In genomic region chr1:201026746-201027145, GRCh38 we compare ENCODE assay signal across 13 cellular contexts. TPM values are rescaled to one million over a fixed set of nuclear protein-coding genes. Genes with fewer than 3 reads are reported as not detected.
DNase-seq lines count a peak whose midpoint lies in the region; ATAC-seq, FAIRE-seq and TF ChIP-seq lines count a peak whose summit lies in the region.
"Had no signal": no experiment of that assay in that cellular context is flagged by ENCODE, and none has a peak within 500 bp of the region (broad histone marks: within the 10 kb centered on the region; RNA-seq: fewer than 3 reads in every experiment).

No MANE protein-coding gene starts in this region.

- peak; percentile 94 for DNase-seq in SKM-1 treated with dmso at 0.1 percent for 144 hours (lab: John Stamatoyannopoulos, UW; ENCODE audit: unreplicated experiment)
- DNase-seq in kidney, result peak; percentile 29
- no peak for DNase-seq in DMS153 treated with DMSO at 0.1 percent for 48 hours (lab: John Stamatoyannopoulos, UW; ENCODE audit: unreplicated experiment)
- DNase-seq in foreskin keratinocyte, result no peak
- DNase-seq in stimulated activated CD4-positive, alpha-beta T cell treated with anti-CD3 and anti-CD28 coated beads, Interleukin-15, amount 100 ng/mL, for 24 hours, result no peak
- no peak for DNase-seq in AG08395 (ENCODE audit: low spot score)
- DNase-seq: COR-L47, esophagus squamous epithelium, NCI-H1417, small intestine had no signal

- ATAC-seq in foreskin keratinocyte, result no peak

- no peak for TF ChIP-seq CTCF in GM12875 (IDR thresholded peaks at IDR 0.05; ENCODE audit: borderline replicate concordance, insufficient read depth, low read depth, low read length)
- TF ChIP-seq CTCF in kidney (IDR thresholded peaks at IDR 0.05; ENCODE audit: borderline replicate concordance, extremely low read depth, insufficient read depth), result no peak
- TF ChIP-seq CTCF in foreskin keratinocyte (conservative IDR thresholded peaks at IDR 0.05), result no peak

- H3K4me1 ChIP-seq in BLaER1 (peaks cover 70% of the 10 kb centered on the region), kidney (ENCODE audit: control insufficient read depth in 1 of 2, insufficient read depth in 1 of 2, low read depth in 1 of 2, low read length in 2 of 2) (peaks cover 14 to 19% of the 10 kb centered on the region in 2 donors), foreskin keratinocyte (no peaks in the 10 kb centered on the region)

- H3K4me2 ChIP-seq in BLaER1, result peak overlapping the region; percentile 84

- no peak for FAIRE-seq in kidney (lab: Jason Lieb, UNC)
- FAIRE-seq: bronchial epithelial cell, small intestine had no signal

- H3K4me3 ChIP-seq in BLaER1 (peak overlapping the region; percentile 30), GM12875 (ENCODE audit: low read depth, low read length) (peak overlapping the region; percentile 17), kidney (ENCODE audit: low read length in 2 of 2) (no peak overlapping the region)
- H3K4me3 ChIP-seq: esophagus squamous epithelium had no signal

- H3K27ac ChIP-seq in BLaER1, result peak overlapping the region; percentile 85
- H3K27ac ChIP-seq in kidney (ENCODE audit: low read depth in 2 of 2, low read length in 2 of 2), result no peak overlapping the region
- H3K27ac ChIP-seq in foreskin keratinocyte, result no peak overlapping the region

- H3K9me3 ChIP-seq in BLaER1, result no peaks in the 10 kb centered on the region
- H3K9me3 ChIP-seq in kidney (ENCODE audit: control insufficient read depth in 1 of 2, low read length in 2 of 2), result no peaks in the 10 kb centered on the region
- H3K9me3 ChIP-seq: esophagus squamous epithelium had no signal

- no peaks in the 10 kb centered on the region for H3K27me3 ChIP-seq in BLaER1
- H3K27me3 ChIP-seq in foreskin keratinocyte, result peaks cover 30% of the 10 kb centered on the region

- intact Hi-C loops in kidney (cut with DNase I), result no loop called here

- H3K36me3 ChIP-seq in BLaER1 (no peaks in the 10 kb centered on the region; the same call in 1 of the 2 replicates), kidney (ENCODE audit: control insufficient read depth in 1 of 2, insufficient read depth in 2 of 2, low read length in 2 of 2) (no peaks in the 10 kb centered on the region)
- H3K36me3 ChIP-seq: esophagus squamous epithelium had no signal

- peak overlapping the region; percentile 75 for H3K9ac ChIP-seq in BLaER1
- no peak overlapping the region for H3K9ac ChIP-seq in kidney (ENCODE audit: low read length in 2 of 2)

- no peaks in the 10 kb centered on the region for H4K20me1 ChIP-seq in BLaER1

RNA-seq across cellular contexts. Expression of gene KIF21B, which starts 3.2 kb away (rescaled TPM):
- 5.6 TPM for total RNA-seq in kidney
- 0.19 TPM for polyA plus RNA-seq in kidney (ENCODE audit: insufficient read depth, low read depth, low replicate concordance)
- total RNA-seq in foreskin keratinocyte, result 0.63 and 1.1 TPM in 2 replicates
- polyA plus RNA-seq in foreskin keratinocyte, result 0.14 and 0.28 TPM in 2 replicates

Comparison
In these comparisons a context has a peak if more than half of its experiments do, and no peak if none do; other contexts are left out.
1. H3K4me3 ChIP-seq: peak in BLaER1 (single experiment) and GM12875 (single experiment); none in kidney (0 of 2).
2. DNase-seq: peak in SKM-1 treated with dmso at 0.1 percent for 144 hours (single experiment) and kidney (single experiment); none in DMS153 treated with DMSO at 0.1 percent for 48 hours (single experiment), foreskin keratinocyte (0 of 2), stimulated activated CD4-positive, alpha-beta T cell treated with anti-CD3 and anti-CD28 coated beads, Interleukin-15, amount 100 ng/mL, for 24 hours (single experiment) and AG08395 (single experiment).